8 cellular contexts compared by ENCODE assay signal in genomic region chr3:123584988-123585937, GRCh38. TPM values are rescaled to one million over a fixed set of nuclear protein-coding genes. Genes with fewer than 3 reads are reported as not detected.
DNase-seq lines count a peak whose midpoint lies in the region; ATAC-seq and TF ChIP-seq lines count a peak whose summit lies in the region.

HACD2 (minus strand) TSS chr3:123585053; CDS start chr3:123585027, 26 bp downstream.

- H3K9ac ChIP-seq in DND-41 (ENCODE audit: low read depth, low read length) (peak within 1 kb of the TSS; percentile 69), GM23248 (peak within 1 kb of the TSS; percentile 82)

- H3K4me1 Mint-ChIP-seq in activated T-helper 1 cell treated with anti-CD3 and anti-CD28 coated beads, Interleukin-12 subunit alpha, Interleukin-12 subunit beta, Interleukin-2, Interleukin-4 antibody, amounts not matched to agents 30 ng/mL and 10 ng/mL and 1 ng/mL, durations not matched to agents 14 hours and 24 hours and 36 hours (ENCODE audit: low read depth): peaks cover 23% of the 10 kb centered on the region
- peaks cover 12 to 31% (median 28%) of the 10 kb centered on the region in 3 donors for H3K4me1 Mint-ChIP-seq in naive B cell
- peaks cover 20% of the 10 kb centered on the region for H3K4me1 Mint-ChIP-seq in stimulated activated memory B cell treated with anti-CD40 and anti-IgM and Interleukin-4, amounts not matched to agents 10 μg/mL and 1 μg/mL and 100 μg/mL, for 72 hours

- DNase-seq in DND-41 (peak; percentile 95), GM23248 (peak; percentile 99), Kasumi-1 (lab: John Stamatoyannopoulos, UW) (peak; percentile 94 to 95), RPMI7951 (ENCODE audit: low read depth) (peak; percentile 97), fibroblast of gingiva (ENCODE audit: low read depth) (peak; percentile 96), naive B cell (peak; percentile 94)
- DNase-seq in activated T-helper 1 cell treated with anti-CD3 and anti-CD28 coated beads, Interleukin-12 subunit alpha, Interleukin-12 subunit beta, Interleukin-2, Interleukin-4 antibody, amounts not matched to agents 30 ng/mL and 10 ng/mL and 1 ng/mL, durations not matched to agents 14 hours and 24 hours and 36 hours (ENCODE audit: low spot score): peak; percentile 93

- H3K27ac Mint-ChIP-seq in activated T-helper 1 cell treated with anti-CD3 and anti-CD28 coated beads, Interleukin-12 subunit alpha, Interleukin-12 subunit beta, Interleukin-2, Interleukin-4 antibody, amounts not matched to agents 30 ng/mL and 10 ng/mL and 1 ng/mL, durations not matched to agents 14 hours and 24 hours and 36 hours: peak within 1 kb of the TSS; percentile 63
- peak within 1 kb of the TSS in 5 of 6 donors; percentile 85 to 96 (median 90) for H3K27ac Mint-ChIP-seq in naive B cell
- no peak within 1 kb of the TSS for H3K27ac Mint-ChIP-seq in stimulated activated memory B cell treated with anti-CD40 and anti-IgM and Interleukin-4, amounts not matched to agents 10 μg/mL and 1 μg/mL and 100 μg/mL, for 72 hours

- H3K4me3 Mint-ChIP-seq in activated T-helper 1 cell treated with anti-CD3 and anti-CD28 coated beads, Interleukin-12 subunit alpha, Interleukin-12 subunit beta, Interleukin-2, Interleukin-4 antibody, amounts not matched to agents 30 ng/mL and 10 ng/mL and 1 ng/mL, durations not matched to agents 14 hours and 24 hours and 36 hours: no peak within 1 kb of the TSS
- H3K4me3 Mint-ChIP-seq in naive B cell: peak within 1 kb of the TSS in 4 of 8 donors; percentile 91 to 96 (median 94)
- H3K4me3 Mint-ChIP-seq in stimulated activated memory B cell treated with anti-CD40 and anti-IgM and Interleukin-4, amounts not matched to agents 10 μg/mL and 1 μg/mL and 100 μg/mL, for 72 hours: no peak within 1 kb of the TSS

- H3K9me3 Mint-ChIP-seq in activated T-helper 1 cell treated with anti-CD3 and anti-CD28 coated beads, Interleukin-12 subunit alpha, Interleukin-12 subunit beta, Interleukin-2, Interleukin-4 antibody, amounts not matched to agents 30 ng/mL and 10 ng/mL and 1 ng/mL, durations not matched to agents 14 hours and 24 hours and 36 hours: peaks cover 12% of the 10 kb centered on the region
- peaks cover 5 to 16% (median 12%) of the 10 kb centered on the region in 7 donors for H3K9me3 Mint-ChIP-seq in naive B cell
- peaks cover 5% of the 10 kb centered on the region for H3K9me3 Mint-ChIP-seq in stimulated activated memory B cell treated with anti-CD40 and anti-IgM and Interleukin-4, amounts not matched to agents 10 μg/mL and 1 μg/mL and 100 μg/mL, for 72 hours

- peak within 1 kb of the TSS; percentile 99 for H2AFZ ChIP-seq in DND-41 (ENCODE audit: low read depth, low read length)
- H2AFZ ChIP-seq in GM23248: peak within 1 kb of the TSS; percentile 96

- in situ Hi-C loops in GM23248 (cut with MboI): no loop called here

- H3K9me3 ChIP-seq in DND-41 (ENCODE audit: insufficient read depth, low read length, severe bottlenecking) (peaks cover 16% of the 10 kb centered on the region), GM23248 (ENCODE audit: low read depth) (no peaks in the 10 kb centered on the region)

- H3K36me3 Mint-ChIP-seq in activated T-helper 1 cell treated with anti-CD3 and anti-CD28 coated beads, Interleukin-12 subunit alpha, Interleukin-12 subunit beta, Interleukin-2, Interleukin-4 antibody, amounts not matched to agents 30 ng/mL and 10 ng/mL and 1 ng/mL, durations not matched to agents 14 hours and 24 hours and 36 hours (ENCODE audit: low read depth): peaks cover 18% of the 10 kb centered on the region
- peaks cover 16 to 28% of the 10 kb centered on the region in 2 donors for H3K36me3 Mint-ChIP-seq in naive B cell
- peaks cover 35% of the 10 kb centered on the region for H3K36me3 Mint-ChIP-seq in stimulated activated memory B cell treated with anti-CD40 and anti-IgM and Interleukin-4, amounts not matched to agents 10 μg/mL and 1 μg/mL and 100 μg/mL, for 72 hours

- H3K4me1 ChIP-seq in DND-41 (ENCODE audit: insufficient read depth, low read length) (peaks cover 39% of the 10 kb centered on the region), GM23248 (ENCODE audit: insufficient read depth) (peaks cover 35% of the 10 kb centered on the region)

- intact Hi-C loops in activated T-helper 1 cell treated with anti-CD3 and anti-CD28 coated beads, Interleukin-12 subunit alpha, Interleukin-12 subunit beta, Interleukin-2, Interleukin-4 antibody, amounts not matched to agents 30 ng/mL and 10 ng/mL and 1 ng/mL, durations not matched to agents 14 hours and 24 hours and 36 hours (cut with micrococcal nuclease): loop anchor here (1.0 to 10.0 kb wide), 9 partner anchors 9 to 1790 kb away; partner anchors contain the start of genes CCDC14, EAF2, IQCB1 and MYLK

- H3K4me2 ChIP-seq in DND-41 (ENCODE audit: insufficient read depth, low read length) (peak within 1 kb of the TSS; percentile 86), GM23248 (ENCODE audit: unreplicated experiment) (peak within 1 kb of the TSS; percentile 93)

- H3K79me2 ChIP-seq in DND-41 (ENCODE audit: insufficient read depth, low read length) (peaks cover 37% of the 10 kb centered on the region), GM23248 (ENCODE audit: insufficient read depth) (peaks cover 58% of the 10 kb centered on the region)

- TF ChIP-seq CTCF in DND-41 (IDR thresholded peaks at IDR 0.05; ENCODE audit: borderline replicate concordance, extremely low read depth, low read length, poor library complexity, severe bottlenecking): no peak

- WGBS in GM23248 (ENCODE audit: low coverage in 1 of 2, low lambda C conversion rate in 2 of 2, missing lambda C conversion rate in 2 of 2), 2 experiments: 1% methylated on average over 38 to 52 of the region's 54 CpGs

- no peaks in the 10 kb centered on the region for H3K27me3 ChIP-seq in DND-41 (ENCODE audit: insufficient read depth, low read length, poor library complexity)
- H3K27me3 ChIP-seq in GM23248 (replicated peaks; ENCODE audit: insufficient read depth): no peaks in the 10 kb centered on the region

- peaks cover 21% of the 10 kb centered on the region for H3F3A ChIP-seq in GM23248 (ENCODE audit: insufficient read depth)

- peak; percentile 91 for ATAC-seq in DND-41 (ENCODE audit: insufficient read depth, low read depth)
- ATAC-seq in naive B cell (ENCODE audit: low read depth in 2 of 2): peak; percentile 91
- ATAC-seq in stimulated activated memory B cell treated with anti-CD40 and anti-IgM and Interleukin-4, amounts not matched to agents 10 μg/mL and 1 μg/mL and 100 μg/mL, for 72 hours: peak; percentile 99

- H4K20me1 ChIP-seq in DND-41 (ENCODE audit: insufficient read depth, low read length) (0 out of 2 replicates have a peak, but pooled peaks cover 2% of the 10 kb centered on the region), GM23248 (ENCODE audit: insufficient read depth) (no peaks in the 10 kb centered on the region)

- H3K36me3 ChIP-seq in DND-41 (ENCODE audit: insufficient read depth, low read length) (peaks cover 46% of the 10 kb centered on the region), GM23248 (ENCODE audit: low read depth) (no peaks in the 10 kb centered on the region)

- peak within 1 kb of the TSS; percentile 96 for H3K27ac ChIP-seq in DND-41 (ENCODE audit: low read length)
- H3K27ac ChIP-seq in GM23248: peak within 1 kb of the TSS; percentile 90

- H3K4me3 ChIP-seq in DND-41 (ENCODE audit: low read depth in 1 of 2, low read length in 2 of 2) (peak within 1 kb of the TSS; percentile 73 to 85), GM23248 (peak within 1 kb of the TSS; percentile 91)

- no peaks in the 10 kb centered on the region for H3K9me2 ChIP-seq in GM23248 (ENCODE audit: insufficient read depth)

- H3K27me3 Mint-ChIP-seq in activated T-helper 1 cell treated with anti-CD3 and anti-CD28 coated beads, Interleukin-12 subunit alpha, Interleukin-12 subunit beta, Interleukin-2, Interleukin-4 antibody, amounts not matched to agents 30 ng/mL and 10 ng/mL and 1 ng/mL, durations not matched to agents 14 hours and 24 hours and 36 hours (ENCODE audit: insufficient read depth): no peaks in the 10 kb centered on the region
- H3K27me3 Mint-ChIP-seq in naive B cell: no peaks in the 10 kb centered on the region
- no peaks in the 10 kb centered on the region for H3K27me3 Mint-ChIP-seq in stimulated activated memory B cell treated with anti-CD40 and anti-IgM and Interleukin-4, amounts not matched to agents 10 μg/mL and 1 μg/mL and 100 μg/mL, for 72 hours

RNA-seq across cellular contexts. Expression of gene HACD2, which starts in this region (rescaled TPM):
- 41.2 and 41.6 TPM in 2 replicates for total RNA-seq in GM23248 (2014; rRNA removed; shearing (Covaris generic))
- polyA plus RNA-seq in GM23248 (2016; fragmentation: Nextera tagmentation; extraction: Ambion mirVana) (27.0 and 29.6 TPM in 2 replicates), naive B cell (ENCODE audit: low read depth in 6 of 6) (10 to 100 TPM; 35.3 to 56.2 (median 43.7) TPM)
- 34.0 and 36.6 TPM in 2 replicates for total RNA-seq in RPMI7951 (2014; rRNA removed; shearing (Covaris generic))
- 31.5 TPM in 2 replicates for total RNA-seq in activated T-helper 1 cell treated with anti-CD3 and anti-CD28 coated beads, Interleukin-12 subunit alpha, Interleukin-12 subunit beta, Interleukin-2, Interleukin-4 antibody, amounts not matched to agents 30 ng/mL and 10 ng/mL and 1 ng/mL, durations not matched to agents 14 hours and 24 hours and 36 hours

Comparison
In these comparisons a context has a peak if more than half of its experiments do, and no peak if none do; other contexts are left out.
1. Peak in every context shown above with its lines: DNase-seq, ATAC-seq, H3K4me3 ChIP-seq and H3K27ac ChIP-seq.